In genomic region chr1:156655904-156656516, GRCh38 we compare ENCODE assay signal across 20 cellular contexts. TPM values are rescaled to one million over a fixed set of nuclear protein-coding genes. Genes with fewer than 3 reads are reported as not detected.
DNase-seq lines count a peak whose midpoint lies in the region; ATAC-seq and TF ChIP-seq lines count a peak whose summit lies in the region.
"Had no signal": no experiment of that assay in that cellular context is flagged by ENCODE, and none has a peak within 500 bp of the region (broad histone marks: within the 10 kb centered on the region; RNA-seq: fewer than 3 reads in every experiment).

No MANE protein-coding gene starts in this region.

- no peak overlapping the region for H2BK12ac ChIP-seq in neuronal stem cell (ENCODE audit: low read length)

- H3K18ac ChIP-seq in neuronal stem cell (ENCODE audit: low read length) = peak overlapping the region; percentile 13

- H3K4me1 Mint-ChIP-seq in IgD-negative memory B cell = peaks cover 19 to 28% (median 24%) of the 10 kb centered on the region in 3 donors
- H3K4me1 Mint-ChIP-seq in effector memory CD8-positive, alpha-beta T cell (ENCODE audit: low read depth in 2 of 2) = peaks cover 38 to 42% of the 10 kb centered on the region in 2 donors
- H3K4me1 Mint-ChIP-seq in MCF 10A (ENCODE audit: insufficient read depth, unreplicated experiment) = peaks cover 28% of the 10 kb centered on the region

- H3K36me3 ChIP-seq in neuronal stem cell (replicated peaks in 1 of 2; ENCODE audit: control insufficient read depth in 2 of 2, insufficient read depth in 2 of 2, low read length in 2 of 2) = peaks cover 0 to 7% of the 10 kb centered on the region in 2 donors
- H3K36me3 ChIP-seq: BLaER1, MG63 had no signal

- H3K27me3 ChIP-seq in neuronal stem cell (ENCODE audit: control insufficient read depth in 3 of 3, insufficient read depth in 3 of 3, low read depth in 1 of 3, low read length in 3 of 3) = peaks cover 5 to 49% (median 23%) of the 10 kb centered on the region in 3 experiments

- H3K4me2 ChIP-seq in neuronal stem cell (ENCODE audit: insufficient read depth, low read length, poor library complexity, severe bottlenecking) = no peak overlapping the region

- no peak overlapping the region for H2BK5ac ChIP-seq in neuronal stem cell (ENCODE audit: low read length)

- H3K27ac ChIP-seq in neuronal stem cell (replicated peaks; ENCODE audit: low read length) = no peak overlapping the region
- H3K27ac ChIP-seq: BLaER1 had no signal

- CTCF ChIA-PET in MCF 10A (lab: Yijun Ruan, JAX) = interaction anchor here (0.5 to 13.0 kb wide), 13 partner anchors 6 to 500 kb away, joined by 3 to 552 read pairs (median 7); partner anchors contain the start of genes BCAN, HAPLN2 and NES

- peak overlapping the region; percentile 59 for H3K23ac ChIP-seq in neuronal stem cell (ENCODE audit: low read depth, low read length, poor library complexity)

- H3K9me3 Mint-ChIP-seq in IgD-negative memory B cell (peaks cover 0 to 2% (median 0%) of the 10 kb centered on the region in 3 donors), MCF 10A (ENCODE audit: unreplicated experiment) (no peaks in the 10 kb centered on the region)
- H3K9me3 Mint-ChIP-seq in effector memory CD8-positive, alpha-beta T cell = no peaks in the 10 kb centered on the region
- H3K9me3 Mint-ChIP-seq: H9 had no signal

- H3K79me1 ChIP-seq in neuronal stem cell (ENCODE audit: low read depth, low read length) = peaks cover 4% of the 10 kb centered on the region

- peak; percentile 22 for DNase-seq in Right ventricle myocardium inferior (ENCODE audit: missing footprints)
- DNase-seq in cardiac septum (ENCODE audit: low spot score) = no peak
- DNase-seq in effector memory CD8-positive, alpha-beta T cell = no peak
- DNase-seq in neuronal stem cell (ENCODE audit: low spot score) = no peak
- no peak for DNase-seq in NCI-H2029 (lab: John Stamatoyannopoulos, UW)
- DNase-seq in MCF 10A (ENCODE audit: unreplicated experiment) = no peak
- DNase-seq: DMS79 treated with DMSO at 0.1 percent for 48 hours; Karpas-422; MG63; NCI-H1092 treated with DMSO at 0.1 percent for 48 hours; NCI-H2081 treated with DMSO at 0.1 percent for 48 hours; NCI-H446 treated with DMSO at 0.1 percent for 48 hours; NK-92 treated with Interleukin-12 subunit alpha and Interleukin-12 subunit beta, amount 100 ng/mL, for 24 hours; Right ventricle myocardium superior had no signal

- peak overlapping the region; percentile 10 for H3K9ac ChIP-seq in neuronal stem cell (ENCODE audit: low read depth, low read length, poor library complexity)
- H3K9ac ChIP-seq: BLaER1 had no signal

- peaks cover 21 to 27% of the 10 kb centered on the region in 2 donors for H3K4me1 ChIP-seq in neuronal stem cell (ENCODE audit: control insufficient read depth in 2 of 2, insufficient read depth in 1 of 2, low read depth in 1 of 2, low read length in 2 of 2)

- no peak overlapping the region for H2AK5ac ChIP-seq in neuronal stem cell (ENCODE audit: low read depth, low read length)

- H3K4me3 Mint-ChIP-seq in IgD-negative memory B cell (peak overlapping the region in 3 of 4 donors; percentile 27 to 93 (median 55)), MCF 10A (ENCODE audit: unreplicated experiment) (no peak overlapping the region)
- H3K4me3 Mint-ChIP-seq in effector memory CD8-positive, alpha-beta T cell = peak overlapping the region; percentile 33 to 85

- no peak overlapping the region for H2BK15ac ChIP-seq in neuronal stem cell (ENCODE audit: low read length)

- H2BK120ac ChIP-seq in neuronal stem cell (ENCODE audit: low read depth, low read length) = no peak overlapping the region

- TF ChIP-seq CTCF in MCF 10A (IDR thresholded peaks at IDR 0.05; ENCODE audit: unreplicated experiment) = no peak

- ATAC-seq in Right ventricle myocardium inferior (no peak), HG02885 (IDR thresholded peaks at IDR 0.05; ENCODE audit: poor library complexity, unreplicated experiment) (no peak)
- ATAC-seq in effector memory CD8-positive, alpha-beta T cell (replicated peaks) = no peak

- no peak overlapping the region for H2AFZ ChIP-seq in neuronal stem cell (ENCODE audit: low read length)

- H3K27me3 Mint-ChIP-seq in IgD-negative memory B cell = peaks cover 49% of the 10 kb centered on the region
- H3K27me3 Mint-ChIP-seq in effector memory CD8-positive, alpha-beta T cell = peaks cover 61 to 67% of the 10 kb centered on the region in 2 donors
- H3K27me3 Mint-ChIP-seq in MCF 10A (ENCODE audit: insufficient read depth, unreplicated experiment) = no peaks in the 10 kb centered on the region

- WGBS in neuronal stem cell (ENCODE audit: extremely low coverage in 2 of 2, insufficient read length in 2 of 2, insufficient replicate concordance in 1 of 2), 2 donors = no CpG with 5 or more reads among the region's 9 CpGs

- H3K27ac Mint-ChIP-seq in IgD-negative memory B cell (peak overlapping the region in 1 of 3 donors; percentile 24), MCF 10A (ENCODE audit: low read depth, unreplicated experiment) (no peak overlapping the region)
- H3K27ac Mint-ChIP-seq in effector memory CD8-positive, alpha-beta T cell = no peak overlapping the region
- H3K27ac Mint-ChIP-seq: H9 had no signal

- no peak overlapping the region for H4K91ac ChIP-seq in neuronal stem cell (ENCODE audit: low read depth, low read length, poor library complexity)

- no peak overlapping the region for H4K8ac ChIP-seq in neuronal stem cell (ENCODE audit: low read depth, low read length)

- H3K14ac ChIP-seq in neuronal stem cell (ENCODE audit: low read length) = no peak overlapping the region

- H3K9me3 ChIP-seq in neuronal stem cell (replicated peaks in 1 of 2; ENCODE audit: control insufficient read depth in 2 of 2, insufficient read depth in 1 of 2, low read depth in 1 of 2, low read length in 2 of 2) = no peaks in the 10 kb centered on the region
- H3K9me3 ChIP-seq: BLaER1, MG63 had no signal

- POLR2A ChIA-PET in MCF 10A (lab: Yijun Ruan, JAX) = interaction anchor here (0.6 kb wide), 1 partner anchor 71 kb away, joined by 3 read pairs; no protein-coding TSS in a partner anchor

- no peak overlapping the region for H3K4me3 ChIP-seq in neuronal stem cell (ENCODE audit: low read length in 2 of 2)
- H3K4me3 ChIP-seq: MG63 had no signal

- no TSS peak for BruUV-seq in MCF 10A (replicated peaks; lab: Mats Ljungman, UMichigan)

- no peak overlapping the region for H3K4ac ChIP-seq in neuronal stem cell (ENCODE audit: low read length)

- intact Hi-C loops in Right ventricle myocardium inferior (cut with DNase I) = loop anchor here (2.0 kb wide), 1 partner anchor 71 kb away; no protein-coding TSS in a partner anchor
- intact Hi-C loops in cardiac septum (cut with DNase I) = loop anchor here (5.0 kb wide), 1 partner anchor 74 kb away; no protein-coding TSS in a partner anchor
- intact Hi-C loops in MCF 10A (cut with micrococcal nuclease) = no loop called here

- peaks cover 2% of the 10 kb centered on the region for H3K36me3 Mint-ChIP-seq in IgD-negative memory B cell
- peaks cover 17% of the 10 kb centered on the region for H3K36me3 Mint-ChIP-seq in effector memory CD8-positive, alpha-beta T cell (ENCODE audit: insufficient read depth)
- peaks cover 18% of the 10 kb centered on the region for H3K36me3 Mint-ChIP-seq in MCF 10A (ENCODE audit: insufficient read depth, unreplicated experiment)

RNA-seq across cellular contexts. Expression of gene BCAN, which starts 14.1 kb away (rescaled TPM):
- 0.35 TPM for total RNA-seq in Right ventricle myocardium inferior
- 0.16 TPM for total RNA-seq in cardiac septum
- not detected for polyA plus RNA-seq in IgD-negative memory B cell
- 0.89 TPM for polyA plus RNA-seq in neuronal stem cell (2013, experiment 1 of 2)
- 0.54 TPM for polyA plus RNA-seq in neuronal stem cell (2013, experiment 2 of 2)
- 0.37 TPM in 1 of 2 replicates, not detected in the other for total RNA-seq in MCF 10A (2022)
- total RNA-seq: HT-29, OCI-LY7 had no signal

RNA-seq across cellular contexts. Expression of gene NES, which starts 21.2 kb away (rescaled TPM):
- total RNA-seq in Right ventricle myocardium inferior (131 TPM), cardiac septum (699 TPM), MCF 10A (2022) (not detected in 2 replicates)
- not detected for polyA plus RNA-seq in IgD-negative memory B cell
- polyA plus RNA-seq in neuronal stem cell (2013, experiment 1 of 2) = 150 TPM
- polyA plus RNA-seq in neuronal stem cell (2013, experiment 2 of 2) = 143 TPM
- total RNA-seq: OCI-LY7 had no signal

RNA-seq across cellular contexts. Expression of gene HAPLN2, which starts 36.8 kb away (rescaled TPM):
- total RNA-seq in Right ventricle myocardium inferior = 1.4 TPM
- 0.43 TPM for total RNA-seq in cardiac septum
- polyA plus RNA-seq in IgD-negative memory B cell = not detected
- polyA plus RNA-seq in neuronal stem cell (2013, experiment 1 of 2) = 1.8 TPM
- polyA plus RNA-seq in neuronal stem cell (2013, experiment 2 of 2) = 1.7 TPM
- total RNA-seq in MCF 10A (2022) = not detected in 2 replicates

RNA-seq across cellular contexts. Expression of gene CRABP2, which starts 49.4 kb away (rescaled TPM):
- total RNA-seq in Right ventricle myocardium inferior (not detected), cardiac septum (3.7 TPM), MCF 10A (2022) (0.98 and 1.9 TPM in 2 replicates)
- 0.31 TPM for polyA plus RNA-seq in IgD-negative memory B cell
- 479 TPM for polyA plus RNA-seq in neuronal stem cell (2013, experiment 1 of 2)
- polyA plus RNA-seq in neuronal stem cell (2013, experiment 2 of 2) = 474 TPM

RNA-seq across cellular contexts. Expression of gene GPATCH4, which starts 54.7 kb away (rescaled TPM):
- total RNA-seq in Right ventricle myocardium inferior = 14.6 TPM
- 15.5 TPM for total RNA-seq in cardiac septum
- 45.5 TPM for polyA plus RNA-seq in IgD-negative memory B cell
- polyA plus RNA-seq in neuronal stem cell (2013, experiment 1 of 2) = 17.6 TPM
- polyA plus RNA-seq in neuronal stem cell (2013, experiment 2 of 2) = 17.2 TPM
- total RNA-seq in MCF 10A (2022) = 67.3 and 107 TPM in 2 replicates

Comparison
In these comparisons a context has a peak if more than half of its experiments do, and no peak if none do; other contexts are left out.
1. RNA of gene NES, which starts 21.2 kb away (total RNA-seq): 699 TPM in cardiac septum (single experiment) and 131 TPM in Right ventricle myocardium inferior (single experiment); not detected in MCF 10A; every median in the first group is over 100 times any median in the second.